1 cellular context compared by ENCODE assay signal in genomic region chr6:79233611-79234149, GRCh38.
A peak's percentile ranks its signal among the peaks of the same experiment; 100 is the strongest.
TF ChIP-seq lines count a peak whose summit lies in the region.

No MANE protein-coding gene starts in this region.

TF ChIP-seq in Ishikawa, 13 proteins besides CTCF, POLR2A, EP300 and RAD21 (continued from another document):
- TF ChIP-seq REST (IDR thresholded peaks at IDR 0.05; ENCODE audit: low read depth) (no peak), TAF1 (IDR thresholded peaks at IDR 0.05; ENCODE audit: low read depth) (peak; percentile 42), TEAD4 (IDR thresholded peaks at IDR 0.05) (no peak; the same call in 1 of the 2 replicates), CEBPB (IDR thresholded peaks at IDR 0.05) (no peak)
